In genomic region chr19:17455308-17455707, GRCh38 we compare ENCODE assay signal across 35 cellular contexts. TPM values are rescaled to one million over a fixed set of nuclear protein-coding genes. Genes with fewer than 3 reads are reported as not detected.
"Had no signal": no experiment of that assay in that cellular context is flagged by ENCODE, and none has a peak within 500 bp of the region (broad histone marks: within the 10 kb centered on the region; RNA-seq: fewer than 3 reads in every experiment).

No MANE protein-coding gene starts in this region.

- H3K36me3 ChIP-seq: colonic mucosa, gastrocnemius medialis, heart left ventricle, prostate gland, right atrium auricular region, stomach, thyroid gland, vagina had no signal

- H3K4me1 ChIP-seq: colonic mucosa, prostate gland had no signal

- ATAC-seq: gastrocnemius medialis, heart left ventricle, left lobe of liver had no signal

- H3K36me3 Mint-ChIP-seq: memory B cell, natural killer cell had no signal

- H3K4me2 ChIP-seq: hepatocyte, smooth muscle cell had no signal

- H3K27ac ChIP-seq: colonic mucosa, epithelial cell of prostate, gastrocnemius medialis, heart left ventricle, hepatocyte, prostate gland, right atrium auricular region, stomach, thyroid gland, vagina had no signal

- H3K4me3 Mint-ChIP-seq: dendritic cell treated with granulocyte-macrophage colony-stimulating factor and Interleukin-4, amounts not matched to agents 40 ng/mL and 50 ng/mL, for 4 days; endodermal cell; memory B cell; natural killer cell; stimulated activated effector memory CD8-positive, alpha-beta T cell treated with anti-CD3 and anti-CD28 coated beads, Interleukin-12 subunit alpha, Interleukin-12 subunit beta, amount 100 ng/mL, for 72 hours had no signal

- H3K27ac Mint-ChIP-seq: dendritic cell treated with granulocyte-macrophage colony-stimulating factor and Interleukin-4, amounts not matched to agents 40 ng/mL and 50 ng/mL, for 4 days; endodermal cell; memory B cell; natural killer cell; stimulated activated effector memory CD8-positive, alpha-beta T cell treated with anti-CD3 and anti-CD28 coated beads, Interleukin-12 subunit alpha, Interleukin-12 subunit beta, amount 100 ng/mL, for 72 hours had no signal

- H3K4me3 ChIP-seq: colonic mucosa, gastrocnemius medialis, heart left ventricle, hepatocyte, lung, prostate gland, right atrium auricular region, smooth muscle cell, thyroid gland, vagina had no signal

- H2AFZ ChIP-seq: hepatocyte had no signal

- H3K9me3 Mint-ChIP-seq: dendritic cell treated with granulocyte-macrophage colony-stimulating factor and Interleukin-4, amounts not matched to agents 40 ng/mL and 50 ng/mL, for 4 days; memory B cell; natural killer cell; stimulated activated effector memory CD8-positive, alpha-beta T cell treated with anti-CD3 and anti-CD28 coated beads, Interleukin-12 subunit alpha, Interleukin-12 subunit beta, amount 100 ng/mL, for 72 hours had no signal

- H3K79me2 ChIP-seq: hepatocyte had no signal

- H3K4me1 Mint-ChIP-seq: natural killer cell had no signal

- DNase-seq: colonic mucosa; effector CD8-positive, alpha-beta T cell; foreskin fibroblast; gastrocnemius medialis; natural killer cell; stimulated activated CD4-positive, alpha-beta T cell treated with anti-CD3 and anti-CD28 coated beads, Interleukin-12 subunit alpha, Interleukin-12 subunit beta, amount 100 ng/mL, for 4 hours; stimulated activated CD4-positive, alpha-beta T cell treated with anti-CD3 and anti-CD28 coated beads, Interleukin-2, amount 100 ng/mL, for 24 hours; stimulated activated CD4-positive, alpha-beta T cell treated with anti-CD3 and anti-CD28 coated beads, Interleukin-4, amount 100 ng/mL, for 24 hours; stimulated activated naive CD4-positive, alpha-beta T cell treated with Interleukin-2 at 50 U/mL for 16 hours; trophoblast cell had no signal

- H3K9me3 ChIP-seq: colonic mucosa, gastrocnemius medialis, heart left ventricle, prostate gland, right atrium auricular region, stomach, thyroid gland, vagina had no signal

RNA-seq across cellular contexts. Expression of gene NXNL1, which starts 5.4 kb away (rescaled TPM):
- total RNA-seq: colonic mucosa, endodermal cell, esophagus mucosa, gastrocnemius medialis, glomerular endothelial cell, hepatocyte, left lobe of liver, liver, lung, mononuclear cell, natural killer cell, osteocyte, prostate gland, right atrium auricular region, sciatic nerve, temporal lobe, thyroid gland, ureter, vagina had no signal
- polyA plus RNA-seq: hepatocyte, keratinocyte, liver, lung, neural cell, smooth muscle cell, stomach had no signal

RNA-seq across cellular contexts. Expression of gene TMEM221, which starts 6.8 kb away (rescaled TPM):
- total RNA-seq: colonic mucosa, esophagus mucosa, gastrocnemius medialis, mononuclear cell, natural killer cell, stomach had no signal
- polyA plus RNA-seq: neural cell had no signal

RNA-seq across cellular contexts. Expression of gene BST2, which starts 49.9 kb away (rescaled TPM):
- polyA plus RNA-seq: neural cell had no signal
